Comparison of ENCODE assay signal across 1 cellular context in genomic region chr12:116053479-116054195, GRCh38.
TF ChIP-seq lines count a peak whose summit lies in the region.

No MANE protein-coding gene starts in this region.

TF ChIP-seq in HepG2, 621 proteins besides CTCF, POLR2A, EP300 and RAD21 (continued from another document and continues in another):
- TF ChIP-seq ZHX1 (CRISPR knock-in tag; IDR thresholded peaks at IDR 0.05; ENCODE audit: low read depth) = no peak
- TF ChIP-seq TOPORS (CRISPR knock-in tag; IDR thresholded peaks at IDR 0.05) = no peak
- no peak for TF ChIP-seq PPARG (CRISPR knock-in tag; conservative IDR thresholded peaks at IDR 0.05)
- no peak for TF ChIP-seq ZNF512 (CRISPR knock-in tag; IDR thresholded peaks at IDR 0.05)
- TF ChIP-seq ZIK1 (CRISPR knock-in tag; IDR thresholded peaks at IDR 0.05; ENCODE audit: borderline replicate concordance, low read depth) = no peak
- no peak for TF ChIP-seq ZNF713 (CRISPR knock-in tag; IDR thresholded peaks at IDR 0.05)
- TF ChIP-seq ZNF724P (CRISPR knock-in tag; IDR thresholded peaks at IDR 0.05; ENCODE audit: borderline replicate concordance) = no peak
- TF ChIP-seq ZNF282 (IDR thresholded peaks at IDR 0.05; ENCODE audit: partially characterized antibody) = no peak
- TF ChIP-seq ZNF772 (CRISPR knock-in tag; IDR thresholded peaks at IDR 0.05) = no peak
- TF ChIP-seq MED1 (CRISPR knock-in tag; IDR thresholded peaks at IDR 0.05) = 0 out of 2 replicates have a peak, but pooled peaks have one; percentile 17
- TF ChIP-seq ZNF652 (CRISPR knock-in tag; IDR thresholded peaks at IDR 0.05; ENCODE audit: borderline replicate concordance, low read depth) = peak; percentile 57
- peak; percentile 59; the same call in 1 of the 2 replicates for TF ChIP-seq ZNF646 (CRISPR knock-in tag; IDR thresholded peaks at IDR 0.05)
- no peak for TF ChIP-seq SATB2 (CRISPR knock-in tag; IDR thresholded peaks at IDR 0.05)
- TF ChIP-seq ATF5 (CRISPR knock-in tag; IDR thresholded peaks at IDR 0.05; ENCODE audit: low read depth) = no peak
- TF ChIP-seq CEBPG (CRISPR knock-in tag; IDR thresholded peaks at IDR 0.05) = peak; percentile 81
- peak; percentile 87 for TF ChIP-seq CEBPB (IDR thresholded peaks at IDR 0.05; ENCODE audit: borderline replicate concordance, low read depth, low read length)
- peak; percentile 35 for TF ChIP-seq SKI (IDR thresholded peaks at IDR 0.05; ENCODE audit: partially characterized antibody)
- TF ChIP-seq TRIM24 (CRISPR knock-in tag; IDR thresholded peaks at IDR 0.05) = no peak
- TF ChIP-seq HDAC2 (CRISPR knock-in tag; IDR thresholded peaks at IDR 0.05) = no peak
- TF ChIP-seq THAP8 (CRISPR knock-in tag; IDR thresholded peaks at IDR 0.05; ENCODE audit: borderline replicate concordance) = no peak
- no peak for TF ChIP-seq SMC3 (IDR thresholded peaks at IDR 0.05; ENCODE audit: low read length)
- TF ChIP-seq MYNN (CRISPR knock-in tag; IDR thresholded peaks at IDR 0.05; ENCODE audit: low read depth) = no peak
- TF ChIP-seq RXRB (CRISPR knock-in tag; IDR thresholded peaks at IDR 0.05; ENCODE audit: borderline replicate concordance) = 0 out of 2 replicates have a peak, but pooled peaks have one; percentile 8
- no peak for TF ChIP-seq CREBL2 (CRISPR knock-in tag; IDR thresholded peaks at IDR 0.05; ENCODE audit: borderline replicate concordance)
- TF ChIP-seq ZNF547 (CRISPR knock-in tag; IDR thresholded peaks at IDR 0.05) = no peak
- no peak for TF ChIP-seq IRX3 (CRISPR knock-in tag; IDR thresholded peaks at IDR 0.05; ENCODE audit: borderline replicate concordance, low read depth)
- TF ChIP-seq FOXA1 (IDR thresholded peaks at IDR 0.05) = no peak
- TF ChIP-seq FOXA1 (CRISPR knock-in tag; IDR thresholded peaks at IDR 0.05) = 0 out of 2 replicates have a peak, but pooled peaks have one; percentile 18
- TF ChIP-seq RBFOX2 (IDR thresholded peaks at IDR 0.05; ENCODE audit: low read depth, low read length) = no peak
- TF ChIP-seq POGZ (CRISPR knock-in tag; IDR thresholded peaks at IDR 0.05) = peak; percentile 45; the same call in 1 of the 2 replicates
- no peak for TF ChIP-seq ZNF609 (CRISPR knock-in tag; IDR thresholded peaks at IDR 0.05; ENCODE audit: borderline replicate concordance)
- no peak for TF ChIP-seq ATAD3A (CRISPR knock-in tag; IDR thresholded peaks at IDR 0.05)
- TF ChIP-seq TEAD3 (CRISPR knock-in tag; optimal IDR thresholded peaks at IDR 0.05; ENCODE audit: borderline replicate concordance) = peak; percentile 34
- no peak for TF ChIP-seq HIVEP1 (CRISPR knock-in tag; IDR thresholded peaks at IDR 0.05)
- TF ChIP-seq ZMAT5 (CRISPR knock-in tag; IDR thresholded peaks at IDR 0.05; ENCODE audit: borderline replicate concordance, low read depth) = no peak
- no peak for TF ChIP-seq ZNF747 (CRISPR knock-in tag; IDR thresholded peaks at IDR 0.05; ENCODE audit: borderline replicate concordance)
- TF ChIP-seq ZFX (CRISPR knock-in tag; IDR thresholded peaks at IDR 0.05; ENCODE audit: low read depth) = peak; percentile 39; the same call in 1 of the 2 replicates
- TF ChIP-seq RARA (CRISPR knock-in tag; IDR thresholded peaks at IDR 0.05) = peak; percentile 53
- no peak for TF ChIP-seq HNF1B (CRISPR knock-in tag; IDR thresholded peaks at IDR 0.05)
